1 cellular context compared by ENCODE assay signal in genomic region chr16:2507679-2508064, GRCh38.
TF ChIP-seq lines count a peak whose summit lies in the region.

No MANE protein-coding gene starts in this region.

TF ChIP-seq in SK-N-SH, 30 proteins besides CTCF, POLR2A, EP300 and RAD21 (continued from another document):
- TF ChIP-seq, protein P1, sequence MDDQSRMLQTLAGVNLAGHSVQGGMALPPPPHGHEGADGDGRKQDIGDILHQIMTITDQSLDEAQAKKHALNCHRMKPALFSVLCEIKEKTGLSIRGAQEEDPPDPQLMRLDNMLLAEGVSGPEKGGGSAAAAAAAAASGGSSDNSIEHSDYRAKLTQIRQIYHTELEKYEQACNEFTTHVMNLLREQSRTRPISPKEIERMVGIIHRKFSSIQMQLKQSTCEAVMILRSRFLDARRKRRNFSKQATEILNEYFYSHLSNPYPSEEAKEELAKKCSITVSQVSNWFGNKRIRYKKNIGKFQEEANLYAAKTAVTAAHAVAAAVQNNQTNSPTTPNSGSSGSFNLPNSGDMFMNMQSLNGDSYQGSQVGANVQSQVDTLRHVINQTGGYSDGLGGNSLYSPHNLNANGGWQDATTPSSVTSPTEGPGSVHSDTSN (IDR thresholded peaks at IDR 0.05) = no peak
- TF ChIP-seq, protein P2, sequence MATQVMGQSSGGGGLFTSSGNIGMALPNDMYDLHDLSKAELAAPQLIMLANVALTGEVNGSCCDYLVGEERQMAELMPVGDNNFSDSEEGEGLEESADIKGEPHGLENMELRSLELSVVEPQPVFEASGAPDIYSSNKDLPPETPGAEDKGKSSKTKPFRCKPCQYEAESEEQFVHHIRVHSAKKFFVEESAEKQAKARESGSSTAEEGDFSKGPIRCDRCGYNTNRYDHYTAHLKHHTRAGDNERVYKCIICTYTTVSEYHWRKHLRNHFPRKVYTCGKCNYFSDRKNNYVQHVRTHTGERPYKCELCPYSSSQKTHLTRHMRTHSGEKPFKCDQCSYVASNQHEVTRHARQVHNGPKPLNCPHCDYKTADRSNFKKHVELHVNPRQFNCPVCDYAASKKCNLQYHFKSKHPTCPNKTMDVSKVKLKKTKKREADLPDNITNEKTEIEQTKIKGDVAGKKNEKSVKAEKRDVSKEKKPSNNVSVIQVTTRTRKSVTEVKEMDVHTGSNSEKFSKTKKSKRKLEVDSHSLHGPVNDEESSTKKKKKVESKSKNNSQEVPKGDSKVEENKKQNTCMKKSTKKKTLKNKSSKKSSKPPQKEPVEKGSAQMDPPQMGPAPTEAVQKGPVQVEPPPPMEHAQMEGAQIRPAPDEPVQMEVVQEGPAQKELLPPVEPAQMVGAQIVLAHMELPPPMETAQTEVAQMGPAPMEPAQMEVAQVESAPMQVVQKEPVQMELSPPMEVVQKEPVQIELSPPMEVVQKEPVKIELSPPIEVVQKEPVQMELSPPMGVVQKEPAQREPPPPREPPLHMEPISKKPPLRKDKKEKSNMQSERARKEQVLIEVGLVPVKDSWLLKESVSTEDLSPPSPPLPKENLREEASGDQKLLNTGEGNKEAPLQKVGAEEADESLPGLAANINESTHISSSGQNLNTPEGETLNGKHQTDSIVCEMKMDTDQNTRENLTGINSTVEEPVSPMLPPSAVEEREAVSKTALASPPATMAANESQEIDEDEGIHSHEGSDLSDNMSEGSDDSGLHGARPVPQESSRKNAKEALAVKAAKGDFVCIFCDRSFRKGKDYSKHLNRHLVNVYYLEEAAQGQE (IDR thresholded peaks at IDR 0.05; ENCODE audit: low read depth, low read length) = no peak
- TF ChIP-seq EZH2phosphoT487 (IDR thresholded peaks at IDR 0.05; ENCODE audit: borderline replicate concordance, low read depth) = no peak
- no peak for TF ChIP-seq NFIC (IDR thresholded peaks at IDR 0.05; ENCODE audit: borderline replicate concordance)
- TF ChIP-seq TEAD4 (IDR thresholded peaks at IDR 0.05; ENCODE audit: borderline replicate concordance, insufficient read depth) = no peak
- TF ChIP-seq NRF1 (IDR thresholded peaks at IDR 0.05; ENCODE audit: low read depth, low read length) = no peak
- TF ChIP-seq JUND (IDR thresholded peaks at IDR 0.05) = no peak
- TF ChIP-seq MEF2A (IDR thresholded peaks at IDR 0.05; ENCODE audit: borderline replicate concordance, low read depth) = no peak
- TF ChIP-seq RXRA (IDR thresholded peaks at IDR 0.05; ENCODE audit: borderline replicate concordance, low read depth) = no peak
- no peak for TF ChIP-seq YY1 (IDR thresholded peaks at IDR 0.05; ENCODE audit: low read depth)
